ENCODE assay signal across 11 cellular contexts in the genomic region with DNA sequence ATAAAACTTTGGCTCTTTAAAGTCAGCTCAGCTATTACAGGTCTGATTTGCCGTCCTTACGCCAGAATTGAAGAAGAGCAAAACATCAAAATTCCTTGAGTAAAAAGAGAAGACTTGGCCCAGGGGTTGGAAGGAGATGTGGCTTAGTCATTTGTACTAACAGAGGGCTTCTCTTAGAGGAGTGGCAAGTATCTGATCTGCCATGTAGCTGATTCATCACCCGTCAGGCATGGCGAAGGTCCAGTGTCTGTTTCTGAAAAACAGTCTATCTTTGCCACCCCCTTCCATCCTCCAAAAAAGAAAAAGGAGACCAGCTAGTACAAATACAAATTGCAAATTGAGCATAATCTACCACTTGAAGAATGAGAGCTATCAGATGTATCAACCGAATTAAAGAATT.
A peak's percentile ranks its signal among the peaks of the same experiment; 100 is the strongest.
DNase-seq lines count a peak whose midpoint lies in the region; ATAC-seq and TF ChIP-seq lines count a peak whose summit lies in the region.
"Had no signal": no experiment of that assay in that cellular context is flagged by ENCODE, and none has a peak within 500 bp of the region (broad histone marks: within the 10 kb centered on the region; RNA-seq: fewer than 3 reads in every experiment).

No MANE protein-coding gene starts in this region.

- no peaks in the 10 kb centered on the region for H3K9me2 ChIP-seq in OCI-LY7 (ENCODE audit: insufficient read depth, low read length)

- intact Hi-C loops in OCI-LY7 (cut with micrococcal nuclease; ENCODE audit: unreplicated experiment) = no loop called here
- intact Hi-C loops in aorta (cut with DNase I) = loop anchor here in 1 of 2 donors (5.0 kb wide), 1 partner anchor 35 kb away; no protein-coding TSS in a partner anchor

- no peak overlapping the region for H2AFZ ChIP-seq in OCI-LY7 (ENCODE audit: low read length)

- H3K36me3 ChIP-seq in MG63 = peaks cover 47% of the 10 kb centered on the region
- H3K36me3 ChIP-seq in esophagus (ENCODE audit: control insufficient read depth in 2 of 2, insufficient read depth in 2 of 2, low read length in 1 of 2) = peaks cover 0 to 6% of the 10 kb centered on the region in 2 donors
- H3K36me3 ChIP-seq in OCI-LY7 (ENCODE audit: insufficient read depth, low read length) = peaks cover 60% of the 10 kb centered on the region
- H3K36me3 ChIP-seq in aorta (ENCODE audit: control insufficient read depth in 1 of 2, insufficient read depth in 2 of 2, low read length in 1 of 2) = peaks cover 4 to 6% of the 10 kb centered on the region in 2 donors

- peaks cover 3 to 5% of the 10 kb centered on the region in 2 donors for H3K4me1 ChIP-seq in esophagus (ENCODE audit: control insufficient read depth in 2 of 2, insufficient read depth in 2 of 2, low read length in 1 of 2)
- H3K4me1 ChIP-seq in OCI-LY7 (ENCODE audit: insufficient read depth, low read length, poor library complexity, severe bottlenecking) = no peaks in the 10 kb centered on the region
- no peaks in the 10 kb centered on the region for H3K4me1 ChIP-seq in aorta (ENCODE audit: control insufficient read depth in 1 of 2, insufficient read depth in 2 of 2, low read length in 2 of 2)

- H3K9me3 ChIP-seq in MG63 (no peaks in the 10 kb centered on the region), esophagus (ENCODE audit: control insufficient read depth in 2 of 2, insufficient read depth in 1 of 2, low read depth in 1 of 2, low read length in 1 of 2) (no peaks in the 10 kb centered on the region), OCI-LY7 (ENCODE audit: low read length) (no peaks in the 10 kb centered on the region), aorta (ENCODE audit: control insufficient read depth, low read length) (no peaks in the 10 kb centered on the region)

- no peaks in the 10 kb centered on the region for H3K27me3 ChIP-seq in MG63
- no peaks in the 10 kb centered on the region for H3K27me3 ChIP-seq in esophagus (ENCODE audit: control insufficient read depth in 1 of 2, insufficient read depth in 2 of 2, low read length in 2 of 2)
- H3K27me3 ChIP-seq in aorta (ENCODE audit: control insufficient read depth in 1 of 2, insufficient read depth in 2 of 2, low read length in 1 of 2) = no peaks in the 10 kb centered on the region

- DNase-seq in Ammon's horn (ENCODE audit: low spot score) (peak; percentile 69), MG63 (peak; percentile 88), omental fat pad (ENCODE audit: low spot score) (peak; percentile 29), OCI-LY7 (ENCODE audit: low spot score) (no peak), DMS 273 (lab: John Stamatoyannopoulos, UW; ENCODE audit: unreplicated experiment) (no peak), SKM-1 treated with dmso at 0.1 percent for 144 hours (lab: John Stamatoyannopoulos, UW; ENCODE audit: unreplicated experiment) (no peak), aorta (no peak)
- DNase-seq: activated naive CD4-positive, alpha-beta T cell treated with anti-CD3 and anti-CD28 coated beads, Interleukin-2, amount 10 ng/mL, durations not matched to agents 7 days and 5 days; MV-4-11; NK-92 treated with Interleukin-12 subunit alpha and Interleukin-12 subunit beta, amount 100 ng/mL, for 24 hours had no signal

- POLR2A ChIA-PET in OCI-LY7 (lab: Charles Lee) = interaction anchor here (0.8 to 1.0 kb wide), 3 partner anchors 16 to 135 kb away, joined by 3 to 4 read pairs (median 3); no protein-coding TSS in a partner anchor

- TF ChIP-seq CTCF in omental fat pad (IDR thresholded peaks at IDR 0.05) (no peak), OCI-LY7 (conservative IDR thresholded peaks at IDR 0.05; ENCODE audit: low read length) (no peak)

- BruUV-seq in OCI-LY7 (replicated peaks; lab: Mats Ljungman, UMichigan) = no TSS peak

- H3K79me2 ChIP-seq in OCI-LY7 (ENCODE audit: insufficient read depth, low read depth, low read length) = 0 out of 2 replicates have a peak, but pooled peaks cover 6% of the 10 kb centered on the region

- no peaks in the 10 kb centered on the region for H4K20me1 ChIP-seq in OCI-LY7 (ENCODE audit: insufficient read depth, low read length)

- H3K4me3 ChIP-seq in MG63 (no peak overlapping the region), esophagus (ENCODE audit: low read depth in 1 of 2, low read length in 2 of 2) (no peak overlapping the region), OCI-LY7 (ENCODE audit: low read depth, low read length, poor library complexity, severe bottlenecking) (no peak overlapping the region), aorta (ENCODE audit: low read length in 2 of 2) (no peak overlapping the region)

- CTCF ChIA-PET in OCI-LY7 (lab: Charles Lee; ENCODE audit: unreplicated experiment) = interaction anchor here (0.6 kb wide), 1 partner anchor 282 kb away, joined by 3 read pairs; no protein-coding TSS in a partner anchor

- no peak overlapping the region for H3K4me2 ChIP-seq in OCI-LY7 (ENCODE audit: low read length)

- WGBS in esophagus, 2 donors = 35 to 56% methylated on average over 5 of the region's 5 CpGs
- 55 to 59% methylated on average over 5 of the region's 5 CpGs for WGBS in aorta, 2 donors

- H3K27ac ChIP-seq in esophagus (ENCODE audit: low read depth in 2 of 2, low read length in 1 of 2) (peak overlapping the region; percentile 20 to 38), OCI-LY7 (ENCODE audit: low read depth, low read length, poor library complexity, severe bottlenecking) (no peak overlapping the region), aorta (ENCODE audit: low read depth in 1 of 2, low read length in 2 of 2) (peak overlapping the region in 1 of 2 donors; percentile 28)

- ATAC-seq in omental fat pad (ENCODE audit: low FRiP score) (peak; percentile 96), aorta (ENCODE audit: low FRiP score) (no peak)

Comparison
In these comparisons a context has a peak if more than half of its experiments do, and no peak if none do; other contexts are left out.
1. DNase-seq: peak in Ammon's horn (single experiment), MG63 (single experiment) and omental fat pad (single experiment); none in OCI-LY7 (single experiment), DMS 273 (single experiment), SKM-1 treated with dmso at 0.1 percent for 144 hours (single experiment) and aorta (0 of 2).